ENCODE assay signal across 10 cellular contexts in genomic region chr5:150113047-150113744, GRCh38. TPM values are rescaled to one million over a fixed set of nuclear protein-coding genes. Genes with fewer than 3 reads are reported as not detected.
DNase-seq lines count a peak whose midpoint lies in the region; ATAC-seq, FAIRE-seq and TF ChIP-seq lines count a peak whose summit lies in the region.
"Had no signal": no experiment of that assay in that cellular context is flagged by ENCODE, and none has a peak within 500 bp of the region (broad histone marks: within the 10 kb centered on the region; RNA-seq: fewer than 3 reads in every experiment).

No MANE protein-coding gene starts in this region.

- intact Hi-C loops in left cardiac atrium (cut with DNase I), result no loop called here
- intact Hi-C loops in sciatic nerve (cut with DNase I), result no loop called here

- DNase-seq in GM12891 (ENCODE audit: insufficient read length, low spot score) (peak; percentile 8), SKM-1 treated with dmso at 0.1 percent for 144 hours (lab: John Stamatoyannopoulos, UW; ENCODE audit: unreplicated experiment) (peak; percentile 50), left cardiac atrium (peak; percentile 44), sciatic nerve (ENCODE audit: low spot score) (peak; percentile 60), NCI-H748 (lab: John Stamatoyannopoulos, UW; ENCODE audit: unreplicated experiment) (no peak), OCI-M1 (lab: John Stamatoyannopoulos, UW) (no peak)

- ATAC-seq in left cardiac atrium (peak; percentile 39 to 61), sciatic nerve (peak; percentile 48), HG02759 (IDR thresholded peaks at IDR 0.05; ENCODE audit: unreplicated experiment) (no peak), HG02938 (IDR thresholded peaks at IDR 0.05; ENCODE audit: unreplicated experiment) (no peak)
- ATAC-seq: naive thymus-derived CD8-positive, alpha-beta T cell had no signal

- no peak for FAIRE-seq in GM12891 (lab: Jason Lieb, UNC)

- no peak for TF ChIP-seq POLR2A in GM12891 (IDR thresholded peaks at IDR 0.05; ENCODE audit: low read depth, low read length)

TF ChIP-seq in GM12891, 5 proteins besides CTCF, POLR2A, EP300 and RAD21:
- TF ChIP-seq TAF1 (IDR thresholded peaks at IDR 0.05; ENCODE audit: low read depth, low read length), result no peak
- TF ChIP-seq SPI1 (IDR thresholded peaks at IDR 0.05; ENCODE audit: low read depth, low read length), result no peak
- TF ChIP-seq POU2F2 (IDR thresholded peaks at IDR 0.05; ENCODE audit: low read depth, low read length), result no peak
- no peak for TF ChIP-seq POLR2AphosphoS5 (IDR thresholded peaks at IDR 0.05; ENCODE audit: low read depth, low read length)
- no peak for TF ChIP-seq PAX5 (IDR thresholded peaks at IDR 0.05; ENCODE audit: insufficient read depth, low read length, severe bottlenecking)

RNA-seq across cellular contexts. Expression of gene CSF1R, which starts 26.8 kb away (rescaled TPM):
- 0.63 TPM for polyA plus RNA-seq in GM12891 (2012; ENCODE audit: low read depth, missing spikeins)
- total RNA-seq in left cardiac atrium (10 to 100 TPM; 18.3 to 41.6 TPM), sciatic nerve (74.8 TPM)

RNA-seq across cellular contexts. Expression of gene PDGFRB, which starts 42.4 kb away (rescaled TPM):
- polyA plus RNA-seq in GM12891 (2012; ENCODE audit: low read depth, missing spikeins), result 2.1 TPM
- total RNA-seq in left cardiac atrium (10 to 100 TPM; 62.9 to 68.3 TPM), sciatic nerve (215 TPM)

RNA-seq across cellular contexts. Expression of gene CDX1, which starts 53.4 kb away (rescaled TPM):
- polyA plus RNA-seq in GM12891 (2012; ENCODE audit: low read depth, missing spikeins), result not detected
- total RNA-seq in left cardiac atrium, result not detected
- total RNA-seq in sciatic nerve, result not detected
- total RNA-seq: activated T-helper 1 cell treated with anti-CD3 and anti-CD28 coated beads, Interleukin-12 subunit alpha, Interleukin-12 subunit beta, Interleukin-2, Interleukin-4 antibody, amounts not matched to agents 30 ng/mL and 10 ng/mL and 1 ng/mL, durations not matched to agents 14 hours and 24 hours and 36 hours; naive thymus-derived CD8-positive, alpha-beta T cell had no signal
- polyA plus RNA-seq: naive thymus-derived CD8-positive, alpha-beta T cell had no signal

Comparison
In these comparisons a context has a peak if more than half of its experiments do, and no peak if none do; other contexts are left out.
1. DNase-seq: peak in GM12891 (single experiment), SKM-1 treated with dmso at 0.1 percent for 144 hours (single experiment), left cardiac atrium (single experiment) and sciatic nerve (single experiment); none in NCI-H748 (single experiment) and OCI-M1 (single experiment).
2. ATAC-seq: peak in left cardiac atrium (2 of 2) and sciatic nerve (single experiment); none in HG02759 (single experiment) and HG02938 (single experiment).